25 cellular contexts compared by ENCODE assay signal in genomic region chr7:110170762-110171161, GRCh38.
DNase-seq lines count a peak whose midpoint lies in the region; ATAC-seq and TF ChIP-seq lines count a peak whose summit lies in the region.
"Had no signal": no experiment of that assay in that cellular context is flagged by ENCODE, and none has a peak within 500 bp of the region (broad histone marks: within the 10 kb centered on the region; RNA-seq: fewer than 3 reads in every experiment).

No MANE protein-coding gene starts in this region.

- H3K4me1 ChIP-seq in endodermal cell (ENCODE audit: control insufficient read depth, insufficient read depth, low read length), result peaks cover 8% of the 10 kb centered on the region
- H3K4me1 ChIP-seq: transverse colon had no signal

- H3K9ac ChIP-seq in endodermal cell (ENCODE audit: extremely low read depth, low read length, poor library complexity, severe bottlenecking), result no peak overlapping the region
- H3K9ac ChIP-seq: KMS-11 had no signal

- no peak for TF ChIP-seq CTCF in endodermal cell (conservative IDR thresholded peaks at IDR 0.05)

- no peak overlapping the region for H3K27ac ChIP-seq in endodermal cell (ENCODE audit: low read depth, low read length)
- H3K27ac ChIP-seq: brain microvascular endothelial cell, HL-60, KMS-11, transverse colon had no signal

- H3K36me3 Mint-ChIP-seq in endodermal cell (ENCODE audit: low read depth), result no peaks in the 10 kb centered on the region
- H3K36me3 Mint-ChIP-seq: CD4-positive, CD25-positive, alpha-beta regulatory T cell had no signal

- no peaks in the 10 kb centered on the region for H3K36me3 ChIP-seq in endodermal cell (ENCODE audit: control insufficient read depth, insufficient read depth, low read length)
- H3K36me3 ChIP-seq: brain microvascular endothelial cell, MG63, transverse colon had no signal

- H3K27ac Mint-ChIP-seq in endodermal cell, result no peak overlapping the region
- H3K27ac Mint-ChIP-seq: activated B cell treated with CpG ODN at 0.5 μM for 24 hours; activated naive CD8-positive, alpha-beta T cell treated with anti-CD3 and anti-CD28 coated beads, Interleukin-2, amount 50 U/mL, for 24 hours; CD4-positive, CD25-positive, alpha-beta regulatory T cell; nephron had no signal

- WGBS in endodermal cell (ENCODE audit: insufficient coverage in 1 of 2, insufficient read length in 1 of 2), 2 experiments, result 94 to 96% methylated on average over 2 to 3 of the region's 3 CpGs

- H3K27me3 ChIP-seq in endodermal cell (ENCODE audit: control insufficient read depth, insufficient read depth, low read length, poor library complexity, severe bottlenecking), result no peaks in the 10 kb centered on the region
- H3K27me3 ChIP-seq: brain microvascular endothelial cell, MG63, transverse colon had no signal

- no peak overlapping the region for H3K4me3 ChIP-seq in endodermal cell (ENCODE audit: low read length)
- H3K4me3 ChIP-seq: MG63, transverse colon had no signal

- no peaks in the 10 kb centered on the region for H3K9me3 Mint-ChIP-seq in endodermal cell
- H3K9me3 Mint-ChIP-seq: activated naive CD8-positive, alpha-beta T cell treated with anti-CD3 and anti-CD28 coated beads, Interleukin-2, amount 50 U/mL, for 24 hours; nephron had no signal

- DNase-seq in NCI-H2107 treated with DMSO at 0.1 percent for 48 hours (lab: John Stamatoyannopoulos, UW; ENCODE audit: unreplicated experiment) (peak; percentile 35), NCI-H2107 (lab: John Stamatoyannopoulos, UW) (no peak), NCI-H69 (lab: John Stamatoyannopoulos, UW) (peak; percentile 42), dedifferentiated amniotic fluid mesenchymal stem cell (ENCODE audit: extremely low spot score) (peak; percentile 15), GM03348 (ENCODE audit: low spot score) (no peak), endodermal cell (no peak)
- DNase-seq in activated CD4-positive, alpha-beta T cell treated with anti-CD3 and anti-CD28 coated beads, Interleukin-2, amount 50 U/mL, for 48 hours, result no peak
- DNase-seq: 8988T; activated B cell treated with CpG ODN at 0.5 μM for 24 hours; activated naive CD8-positive, alpha-beta T cell treated with anti-CD3 and anti-CD28 coated beads, Interleukin-2, amount 50 U/mL, for 24 hours; activated T-cell treated with anti-CD3 and anti-CD28 coated beads, Interleukin-2, amount 50 U/mL, for 48 hours; brain microvascular endothelial cell; CD4-positive, CD25-positive, alpha-beta regulatory T cell; H7; hypothalamus; left cardiac atrium; MG63; NCI-H2081; stimulated activated CD4-positive, alpha-beta T cell treated with anti-CD3 and anti-CD28 coated beads, Interleukin-15, amount 100 ng/mL, for 24 hours; stimulated activated CD4-positive, alpha-beta T cell treated with anti-CD3 and anti-CD28 coated beads, Interleukin-4, amount 100 ng/mL, for 4 hours; transverse colon had no signal

- H3K4me1 Mint-ChIP-seq in endodermal cell, result peaks cover 21% of the 10 kb centered on the region
- H3K4me1 Mint-ChIP-seq: activated B cell treated with CpG ODN at 0.5 μM for 24 hours; activated naive CD8-positive, alpha-beta T cell treated with anti-CD3 and anti-CD28 coated beads, Interleukin-2, amount 50 U/mL, for 24 hours; CD4-positive, CD25-positive, alpha-beta regulatory T cell had no signal

- H3K27me3 Mint-ChIP-seq in endodermal cell (ENCODE audit: insufficient read depth), result no peaks in the 10 kb centered on the region
- H3K27me3 Mint-ChIP-seq: activated B cell treated with CpG ODN at 0.5 μM for 24 hours; activated naive CD8-positive, alpha-beta T cell treated with anti-CD3 and anti-CD28 coated beads, Interleukin-2, amount 50 U/mL, for 24 hours; CD4-positive, CD25-positive, alpha-beta regulatory T cell had no signal

- no peaks in the 10 kb centered on the region for H3K9me3 ChIP-seq in endodermal cell (ENCODE audit: control insufficient read depth, low read length)
- H3K9me3 ChIP-seq: MG63, transverse colon had no signal

- H3K4me3 Mint-ChIP-seq in endodermal cell, result no peak overlapping the region
- H3K4me3 Mint-ChIP-seq: activated B cell treated with CpG ODN at 0.5 μM for 24 hours; activated naive CD8-positive, alpha-beta T cell treated with anti-CD3 and anti-CD28 coated beads, Interleukin-2, amount 50 U/mL, for 24 hours; CD4-positive, CD25-positive, alpha-beta regulatory T cell; nephron had no signal

- no peak for ATAC-seq in HG03439 (IDR thresholded peaks at IDR 0.05; ENCODE audit: unreplicated experiment)
- ATAC-seq: activated naive CD8-positive, alpha-beta T cell treated with anti-CD3 and anti-CD28 coated beads, Interleukin-2, amount 50 U/mL, for 24 hours; left cardiac atrium had no signal

Comparison
In these comparisons a context has a peak if more than half of its experiments do, and no peak if none do; other contexts are left out.
1. DNase-seq: peak in NCI-H2107 treated with DMSO at 0.1 percent for 48 hours (single experiment), NCI-H69 (single experiment) and dedifferentiated amniotic fluid mesenchymal stem cell (single experiment); none in NCI-H2107 (single experiment), GM03348 (single experiment), endodermal cell (single experiment) and activated CD4-positive, alpha-beta T cell treated with anti-CD3 and anti-CD28 coated beads, Interleukin-2, amount 50 U/mL, for 48 hours (0 of 2).